Comparison of ENCODE assay signal across 1 cellular context in the genomic region with DNA sequence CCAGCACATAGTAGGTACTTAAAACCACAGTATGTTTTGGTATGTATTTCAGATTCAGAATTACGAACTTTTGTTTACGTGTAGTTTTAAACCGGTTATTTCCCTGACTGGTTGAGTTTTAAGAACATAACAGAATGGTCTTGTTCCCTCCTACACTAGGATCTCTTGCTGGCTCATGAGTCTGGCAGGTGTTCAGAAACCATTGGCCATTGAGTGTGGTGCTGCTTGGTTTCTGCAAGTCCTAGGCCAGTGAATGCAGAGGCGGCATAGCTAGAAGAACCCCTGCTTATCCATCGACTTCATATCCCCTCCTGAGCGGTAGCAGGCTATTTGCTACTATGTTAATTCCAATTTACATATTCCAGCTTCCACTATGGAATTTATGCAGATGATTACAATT.
TF ChIP-seq lines count a peak whose summit lies in the region.

No MANE protein-coding gene starts in this region.

TF ChIP-seq in HepG2, 621 proteins besides CTCF, POLR2A, EP300 and RAD21:
- TF ChIP-seq NFIC (IDR thresholded peaks at IDR 0.05; ENCODE audit: low read length) (no peak), NAIF1 (CRISPR knock-in tag; IDR thresholded peaks at IDR 0.05; ENCODE audit: borderline replicate concordance) (no peak), TRIM24 (CRISPR knock-in tag; IDR thresholded peaks at IDR 0.05) (no peak), ZBTB38 (CRISPR knock-in tag; IDR thresholded peaks at IDR 0.05) (0 out of 2 replicates have a peak, but pooled peaks have one; percentile 26), ZKSCAN1 (IDR thresholded peaks at IDR 0.05; ENCODE audit: low read length) (0 out of 2 replicates have a peak, but pooled peaks have one; percentile 53), RBAK (CRISPR knock-in tag; IDR thresholded peaks at IDR 0.05) (no peak), CBX2 (IDR thresholded peaks at IDR 0.05; ENCODE audit: low read depth, low read length) (no peak), CBX2 (CRISPR knock-in tag; IDR thresholded peaks at IDR 0.05; ENCODE audit: low read depth) (no peak), ZNF558 (CRISPR knock-in tag; IDR thresholded peaks at IDR 0.05; ENCODE audit: borderline replicate concordance) (no peak)
